15 cellular contexts compared by ENCODE assay signal in genomic region chr1:165899461-165899941, GRCh38.
DNase-seq lines count a peak whose midpoint lies in the region; ATAC-seq lines count a peak whose summit lies in the region.
"Had no signal": no experiment of that assay in that cellular context is flagged by ENCODE, and none has a peak within 500 bp of the region (broad histone marks: within the 10 kb centered on the region; RNA-seq: fewer than 3 reads in every experiment).

No MANE protein-coding gene starts in this region.

- DNase-seq in Right ventricle myocardium superior, result no peak
- no peak for DNase-seq in cardiac septum (ENCODE audit: low spot score)
- DNase-seq in myocyte (ENCODE audit: low read depth), result peak; percentile 55
- no peak for DNase-seq in HK-2 (ENCODE audit: unreplicated experiment)
- no peak for DNase-seq in activated CD4-positive, alpha-beta T cell treated with anti-CD3 and anti-CD28 coated beads for 4 hours
- DNase-seq: activated naive CD8-positive, alpha-beta T cell treated with anti-CD3 and anti-CD28 coated beads, Interleukin-2, amount 10 ng/mL, durations not matched to agents 7 days and 5 days; Calu3; effector CD8-positive, alpha-beta T cell; H7; NCI-H1417 treated with DMSO at 0.1 percent for 48 hours; NCI-H69; retina had no signal

- intact Hi-C loops in Right ventricle myocardium superior (cut with DNase I) (no loop called here), cardiac septum (cut with DNase I) (loop anchor here (2.0 to 10.0 kb wide), 3 partner anchors 41 to 265 kb away; partner anchors contain the start of genes MGST3 and TMCO1)

- ATAC-seq in Right ventricle myocardium superior (ENCODE audit: poor library complexity), result peak; percentile 21
- peak; percentile 10 for ATAC-seq in esophagus mucosa
- no peak for ATAC-seq in HG02840 (IDR thresholded peaks at IDR 0.05; ENCODE audit: low FRiP score, unreplicated experiment)
- no peak for ATAC-seq in GM18511 (IDR thresholded peaks at IDR 0.05; ENCODE audit: unreplicated experiment)

Comparison
In these comparisons a context has a peak if more than half of its experiments do, and no peak if none do; other contexts are left out.
1. ATAC-seq: peak in Right ventricle myocardium superior (single experiment) and esophagus mucosa (single experiment); none in HG02840 (single experiment) and GM18511 (single experiment).